ENCODE assay signal across 1 cellular context in the genomic region with DNA sequence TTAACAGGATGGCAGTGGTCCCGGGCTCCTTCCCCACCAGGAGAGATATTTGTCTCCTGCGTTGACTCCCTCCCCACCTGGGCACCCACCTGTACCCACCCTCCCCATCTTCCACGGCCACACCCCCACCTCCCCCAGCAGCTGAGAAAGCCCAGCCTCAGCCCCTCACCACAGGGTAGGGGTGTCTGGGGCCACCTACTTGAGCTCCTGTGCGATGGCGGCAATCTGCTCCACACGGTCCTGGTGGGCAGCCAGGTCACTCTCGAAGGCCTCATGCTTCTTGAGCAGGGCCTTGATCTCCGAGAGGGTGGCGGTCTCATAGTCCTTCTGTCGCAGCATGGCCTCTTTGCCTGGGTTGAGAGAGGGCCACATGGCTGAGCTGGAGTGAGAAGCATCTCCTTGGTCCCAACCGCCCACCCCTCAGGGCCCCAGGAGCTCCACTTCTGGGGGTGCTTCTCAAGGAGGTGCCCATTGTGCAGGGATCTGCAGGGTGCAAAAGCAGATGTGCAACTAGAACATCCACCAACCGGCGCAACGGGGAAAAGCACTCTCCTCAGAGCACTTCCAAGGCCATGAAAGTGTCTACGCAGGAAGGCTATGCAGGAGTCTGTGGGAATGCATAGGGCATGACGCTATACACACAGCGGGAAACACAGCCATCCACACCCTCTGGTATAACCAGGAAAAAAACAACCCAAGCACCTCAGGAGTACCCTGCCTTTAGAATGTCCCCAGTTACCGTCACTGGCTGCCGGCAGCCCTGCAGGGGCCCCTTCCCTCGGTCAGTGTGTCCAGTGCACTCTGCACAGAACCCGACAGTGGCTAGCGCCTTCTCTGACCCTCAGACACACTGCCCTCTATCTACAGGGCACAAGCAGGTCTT.
TF ChIP-seq lines count a peak whose summit lies in the region.

No MANE protein-coding gene starts in this region.

TF ChIP-seq in SK-N-SH treated with all-trans-retinoic acid at 6 μM for 48 hours, 23 proteins besides CTCF, POLR2A, EP300 and RAD21 (continued from another document):
- TF ChIP-seq, protein P1, sequence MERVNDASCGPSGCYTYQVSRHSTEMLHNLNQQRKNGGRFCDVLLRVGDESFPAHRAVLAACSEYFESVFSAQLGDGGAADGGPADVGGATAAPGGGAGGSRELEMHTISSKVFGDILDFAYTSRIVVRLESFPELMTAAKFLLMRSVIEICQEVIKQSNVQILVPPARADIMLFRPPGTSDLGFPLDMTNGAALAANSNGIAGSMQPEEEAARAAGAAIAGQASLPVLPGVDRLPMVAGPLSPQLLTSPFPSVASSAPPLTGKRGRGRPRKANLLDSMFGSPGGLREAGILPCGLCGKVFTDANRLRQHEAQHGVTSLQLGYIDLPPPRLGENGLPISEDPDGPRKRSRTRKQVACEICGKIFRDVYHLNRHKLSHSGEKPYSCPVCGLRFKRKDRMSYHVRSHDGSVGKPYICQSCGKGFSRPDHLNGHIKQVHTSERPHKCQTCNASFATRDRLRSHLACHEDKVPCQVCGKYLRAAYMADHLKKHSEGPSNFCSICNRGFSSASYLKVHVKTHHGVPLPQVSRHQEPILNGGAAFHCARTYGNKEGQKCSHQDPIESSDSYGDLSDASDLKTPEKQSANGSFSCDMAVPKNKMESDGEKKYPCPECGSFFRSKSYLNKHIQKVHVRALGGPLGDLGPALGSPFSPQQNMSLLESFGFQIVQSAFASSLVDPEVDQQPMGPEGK (CRISPR knock-in tag; IDR thresholded peaks at IDR 0.05; ENCODE audit: borderline replicate concordance), result no peak
- no peak for TF ChIP-seq PPARA (CRISPR knock-in tag; IDR thresholded peaks at IDR 0.05; ENCODE audit: borderline replicate concordance)
- TF ChIP-seq ESRRG (CRISPR knock-in tag; IDR thresholded peaks at IDR 0.05), result no peak
- TF ChIP-seq ZFP30 (CRISPR knock-in tag; IDR thresholded peaks at IDR 0.05), result no peak
- TF ChIP-seq, protein P2, sequence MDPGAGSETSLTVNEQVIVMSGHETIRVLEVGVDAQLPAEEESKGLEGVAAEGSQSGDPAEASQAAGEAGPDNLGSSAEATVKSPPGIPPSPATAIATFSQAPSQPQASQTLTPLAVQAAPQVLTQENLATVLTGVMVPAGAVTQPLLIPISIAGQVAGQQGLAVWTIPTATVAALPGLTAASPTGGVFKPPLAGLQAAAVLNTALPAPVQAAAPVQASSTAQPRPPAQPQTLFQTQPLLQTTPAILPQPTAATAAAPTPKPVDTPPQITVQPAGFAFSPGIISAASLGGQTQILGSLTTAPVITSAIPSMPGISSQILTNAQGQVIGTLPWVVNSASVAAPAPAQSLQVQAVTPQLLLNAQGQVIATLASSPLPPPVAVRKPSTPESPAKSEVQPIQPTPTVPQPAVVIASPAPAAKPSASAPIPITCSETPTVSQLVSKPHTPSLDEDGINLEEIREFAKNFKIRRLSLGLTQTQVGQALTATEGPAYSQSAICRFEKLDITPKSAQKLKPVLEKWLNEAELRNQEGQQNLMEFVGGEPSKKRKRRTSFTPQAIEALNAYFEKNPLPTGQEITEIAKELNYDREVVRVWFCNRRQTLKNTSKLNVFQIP (CRISPR knock-in tag; IDR thresholded peaks at IDR 0.05; ENCODE audit: borderline replicate concordance, low read depth), result no peak
- TF ChIP-seq ZNF8 (CRISPR knock-in tag; IDR thresholded peaks at IDR 0.05), result no peak
- TF ChIP-seq ZFP3 (CRISPR knock-in tag; IDR thresholded peaks at IDR 0.05), result no peak
- TF ChIP-seq CSDC2 (CRISPR knock-in tag; IDR thresholded peaks at IDR 0.05), result no peak
- no peak for TF ChIP-seq TOX (CRISPR knock-in tag; IDR thresholded peaks at IDR 0.05; ENCODE audit: borderline replicate concordance)
- no peak for TF ChIP-seq BACH2 (CRISPR knock-in tag; IDR thresholded peaks at IDR 0.05; ENCODE audit: borderline replicate concordance)
TF ChIP-seq in SK-N-SH treated with all-trans-retinoic acid at 6 μM for 48 hours: peak in this region for 0.
